ENCODE assay signal across 8 cellular contexts in the genomic region with DNA sequence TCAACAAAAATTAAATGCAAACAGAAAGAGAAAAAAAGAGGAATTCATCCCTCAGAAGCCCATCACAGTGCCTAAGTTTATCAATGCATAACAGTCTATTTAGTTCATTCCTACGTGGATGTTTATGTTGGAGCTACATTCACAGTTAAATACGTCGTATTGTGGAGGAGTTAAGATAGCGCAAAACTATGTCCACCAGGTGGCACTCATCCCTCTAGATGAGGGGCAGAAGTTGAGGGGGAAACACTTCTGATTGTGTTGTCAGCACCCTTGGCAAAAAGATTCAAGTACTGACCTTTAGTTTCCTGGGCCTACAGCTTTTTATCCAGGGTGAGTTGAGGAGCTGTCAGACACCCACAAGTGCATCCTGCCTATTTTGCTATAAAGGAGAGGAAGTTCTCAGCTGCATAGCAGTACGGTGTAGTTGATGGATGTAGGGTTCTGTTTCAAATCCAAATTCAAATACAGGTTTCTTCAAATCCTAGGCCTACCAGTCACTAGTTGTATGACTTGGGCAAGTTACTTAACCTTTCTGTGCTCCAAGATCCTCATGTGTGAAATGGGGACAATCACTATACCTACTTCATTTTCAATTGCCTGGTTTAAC. TPM values are rescaled to one million over a fixed set of nuclear protein-coding genes. Genes with fewer than 3 reads are reported as not detected.
DNase-seq lines count a peak whose midpoint lies in the region; ATAC-seq lines count a peak whose summit lies in the region.

No MANE protein-coding gene starts in this region.

- H3K27me3 ChIP-seq in trophoblast cell (ENCODE audit: insufficient read depth, low read length) = no peaks in the 10 kb centered on the region

- H3K4me1 ChIP-seq in trophoblast cell (ENCODE audit: control insufficient read depth in 1 of 2, insufficient read depth in 2 of 2, low read length in 2 of 2) = peaks cover 0 to 2% of the 10 kb centered on the region in 2 experiments

- no peaks in the 10 kb centered on the region for H3K79me1 ChIP-seq in trophoblast cell (ENCODE audit: low read length)

- H2AFZ ChIP-seq in trophoblast cell (ENCODE audit: insufficient read depth, low read length, poor library complexity) = no peak overlapping the region

- H3K27ac ChIP-seq in trophoblast cell (ENCODE audit: low read depth, low read length) = no peak overlapping the region

- no peak overlapping the region for H2BK5ac ChIP-seq in trophoblast cell (ENCODE audit: low read depth, low read length, poor library complexity)

- peak; percentile 53 for ATAC-seq in HG02798 (IDR thresholded peaks at IDR 0.05; ENCODE audit: poor library complexity, unreplicated experiment)
- ATAC-seq in HG02970 (IDR thresholded peaks at IDR 0.05; ENCODE audit: low FRiP score, unreplicated experiment) = no peak

- no peak overlapping the region for H3K4me3 ChIP-seq in trophoblast cell (ENCODE audit: low read depth, low read length)

- no peak overlapping the region for H2BK120ac ChIP-seq in trophoblast cell (ENCODE audit: insufficient read depth, low read length, poor library complexity)

- WGBS in trophoblast cell (ENCODE audit: extremely low coverage, insufficient coverage, insufficient read length) = no CpG with 5 or more reads among the region's 5 CpGs

- no peak overlapping the region for H3K18ac ChIP-seq in trophoblast cell (ENCODE audit: low read length)

- H3K36me3 ChIP-seq in trophoblast cell (ENCODE audit: control insufficient read depth in 1 of 2, insufficient read depth in 2 of 2, low read length in 2 of 2) = no peaks in the 10 kb centered on the region

- H3K79me2 ChIP-seq in trophoblast cell (ENCODE audit: control insufficient read depth, insufficient read depth, low read length, poor library complexity) = no peaks in the 10 kb centered on the region

- H3K9me3 ChIP-seq in trophoblast cell (ENCODE audit: insufficient read depth, low read depth, low read length) = peaks cover 3% of the 10 kb centered on the region

- H3K4ac ChIP-seq in trophoblast cell (ENCODE audit: low read depth, low read length) = no peak overlapping the region

- H4K8ac ChIP-seq in trophoblast cell (ENCODE audit: low read depth, low read length) = no peak overlapping the region

- H3K14ac ChIP-seq in trophoblast cell (ENCODE audit: low read length) = no peak overlapping the region

- DNase-seq in NCI-H1417 (lab: John Stamatoyannopoulos, UW) (peak; percentile 10 to 74 (median 39)), NCI-H1417 treated with DMSO at 0.1 percent for 48 hours (lab: John Stamatoyannopoulos, UW) (no peak), NCI-H226 (peak; percentile 59), globus pallidus (ENCODE audit: low spot score) (peak; percentile 16), trophoblast cell (peak; percentile 13 to 65)
- DNase-seq in activated CD8-positive, alpha-beta memory T cell treated with anti-CD3 and anti-CD28 coated beads for 24 hours = peak; percentile 74

- no peak overlapping the region for H2BK12ac ChIP-seq in trophoblast cell (ENCODE audit: low read length)

- no peak overlapping the region for H3K9ac ChIP-seq in trophoblast cell (ENCODE audit: low read length)

- no peak overlapping the region for H4K91ac ChIP-seq in trophoblast cell (ENCODE audit: low read depth, low read length)

- H3K4me2 ChIP-seq in trophoblast cell (ENCODE audit: low read length) = no peak overlapping the region

- no peak overlapping the region for H2AK5ac ChIP-seq in trophoblast cell (ENCODE audit: low read length)

- no peak overlapping the region for H3K23ac ChIP-seq in trophoblast cell (ENCODE audit: low read length)

- no peak overlapping the region for H4K12ac ChIP-seq in trophoblast cell (ENCODE audit: low read depth, low read length)

RNA-seq across cellular contexts. Expression of a gene that starts 26.8 kb away (rescaled TPM):
- polyA plus RNA-seq in trophoblast cell (2013) = 40.2 and 40.9 TPM in 2 replicates
